8 cellular contexts compared by ENCODE assay signal in the genomic region with DNA sequence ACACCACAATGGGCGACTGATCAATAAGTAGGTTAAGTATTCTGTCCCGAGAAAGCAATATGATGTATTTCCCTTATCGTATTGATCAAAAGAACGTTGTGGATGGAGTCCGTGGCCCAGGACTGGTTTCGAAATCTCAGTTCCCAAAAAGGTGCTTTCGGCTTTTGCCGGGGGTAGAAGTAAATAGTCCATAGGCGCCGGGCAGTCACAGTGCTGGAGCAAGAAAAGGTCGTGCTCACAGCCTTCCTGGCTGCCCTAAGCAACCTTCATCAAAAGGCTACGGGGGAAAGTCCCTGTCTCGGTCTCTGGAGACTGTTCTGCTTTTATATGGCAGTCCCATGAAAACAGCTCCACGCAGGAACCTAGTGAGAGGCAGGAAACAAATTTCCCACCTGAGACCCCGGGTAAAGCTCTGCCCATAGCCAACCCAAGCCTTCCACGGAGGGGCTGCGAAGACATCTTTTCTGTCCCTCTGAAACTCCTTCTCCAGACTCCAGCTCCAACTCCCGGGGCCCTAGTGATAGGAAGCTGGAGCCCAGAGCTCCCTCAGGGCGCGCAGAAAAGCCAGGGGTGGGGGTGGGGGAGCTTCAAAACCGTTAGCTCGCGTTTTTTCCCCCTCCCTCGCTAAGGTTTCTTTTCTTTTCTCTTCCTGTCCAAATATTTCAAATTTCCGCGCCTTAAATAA. TPM values are rescaled to one million over a fixed set of nuclear protein-coding genes. Genes with fewer than 3 reads are reported as not detected.
DNase-seq lines count a peak whose midpoint lies in the region; ATAC-seq and TF ChIP-seq lines count a peak whose summit lies in the region.

No MANE protein-coding gene starts in this region.

- peaks cover 33% of the 10 kb centered on the region for H3K27me3 Mint-ChIP-seq in activated T-cell treated with anti-CD3 and anti-CD28 coated beads, Interleukin-2, amount 50 U/mL, for 4 hours (ENCODE audit: low read depth)

- peaks cover 22% of the 10 kb centered on the region for H3K4me1 Mint-ChIP-seq in activated T-cell treated with anti-CD3 and anti-CD28 coated beads, Interleukin-2, amount 50 U/mL, for 4 hours (ENCODE audit: low read depth)

- DNase-seq in CD1c-positive myeloid dendritic cell (ENCODE audit: extremely low spot score): peak; percentile 59
- peak; percentile 69 for DNase-seq in NCI-H226
- DNase-seq in activated T-cell treated with anti-CD3 and anti-CD28 coated beads, Interleukin-2, amount 50 U/mL, for 4 hours: no peak
- peak; percentile 58 for DNase-seq in foreskin melanocyte
- no peak for DNase-seq in omental fat pad (ENCODE audit: low spot score)
- no peak for DNase-seq in stimulated activated CD4-positive, alpha-beta T cell treated with anti-CD3 and anti-CD28 coated beads, Interleukin-4, amount 100 ng/mL, for 1 hour

- no peaks in the 10 kb centered on the region for H3K36me3 Mint-ChIP-seq in activated T-cell treated with anti-CD3 and anti-CD28 coated beads, Interleukin-2, amount 50 U/mL, for 4 hours (ENCODE audit: insufficient read depth)

- H3K9me3 Mint-ChIP-seq in activated T-cell treated with anti-CD3 and anti-CD28 coated beads, Interleukin-2, amount 50 U/mL, for 4 hours: no peaks in the 10 kb centered on the region

- H3K4me3 Mint-ChIP-seq in activated T-cell treated with anti-CD3 and anti-CD28 coated beads, Interleukin-2, amount 50 U/mL, for 4 hours: peak overlapping the region; percentile 81

- ATAC-seq in GM18868 (IDR thresholded peaks at IDR 0.05; ENCODE audit: unreplicated experiment) (peak; percentile 59), HG03039 (IDR thresholded peaks at IDR 0.05; ENCODE audit: unreplicated experiment) (peak; percentile 66), omental fat pad (ENCODE audit: low FRiP score) (peak; percentile 54)
- peak; percentile 56 to 58 for ATAC-seq in activated T-cell treated with anti-CD3 and anti-CD28 coated beads, Interleukin-2, amount 50 U/mL, for 4 hours

- TF ChIP-seq CTCF in omental fat pad (IDR thresholded peaks at IDR 0.05): no peak

RNA-seq across cellular contexts. Expression of a gene that starts 7.0 kb away (rescaled TPM):
- total RNA-seq in activated T-cell treated with anti-CD3 and anti-CD28 coated beads, Interleukin-2, amount 50 U/mL, for 4 hours: 1 to 10 TPM; 1.4 to 2.6 (median 1.4) TPM
- total RNA-seq in omental fat pad: 10 to 100 TPM; 20.0 to 82.8 (median 36.1) TPM

RNA-seq across cellular contexts. Expression of a gene that starts 17.0 kb away (rescaled TPM):
- 10 to 100 TPM; 59.8 to 64.2 (median 60.1) TPM for total RNA-seq in activated T-cell treated with anti-CD3 and anti-CD28 coated beads, Interleukin-2, amount 50 U/mL, for 4 hours
- total RNA-seq in omental fat pad: 10 to 100 TPM; 32.3 to 51.4 (median 36.1) TPM

Comparison
In these comparisons a context has a peak if more than half of its experiments do, and no peak if none do; other contexts are left out.
1. DNase-seq: peak in CD1c-positive myeloid dendritic cell (single experiment), NCI-H226 (single experiment) and foreskin melanocyte (single experiment); none in activated T-cell treated with anti-CD3 and anti-CD28 coated beads, Interleukin-2, amount 50 U/mL, for 4 hours (single experiment), omental fat pad (single experiment) and stimulated activated CD4-positive, alpha-beta T cell treated with anti-CD3 and anti-CD28 coated beads, Interleukin-4, amount 100 ng/mL, for 1 hour (single experiment).
2. RNA of a gene that starts 7.0 kb away (total RNA-seq): 20.0 to 82.8 TPM in omental fat pad; 1.4 to 2.6 TPM in activated T-cell treated with anti-CD3 and anti-CD28 coated beads, Interleukin-2, amount 50 U/mL, for 4 hours; every median in the first group is over 4 times any median in the second.
3. Peak in every context shown above with its lines, with median percentiles within 50 percentile points of each other: ATAC-seq.